Comparison of ENCODE assay signal across 2 cellular contexts in the genomic region with DNA sequence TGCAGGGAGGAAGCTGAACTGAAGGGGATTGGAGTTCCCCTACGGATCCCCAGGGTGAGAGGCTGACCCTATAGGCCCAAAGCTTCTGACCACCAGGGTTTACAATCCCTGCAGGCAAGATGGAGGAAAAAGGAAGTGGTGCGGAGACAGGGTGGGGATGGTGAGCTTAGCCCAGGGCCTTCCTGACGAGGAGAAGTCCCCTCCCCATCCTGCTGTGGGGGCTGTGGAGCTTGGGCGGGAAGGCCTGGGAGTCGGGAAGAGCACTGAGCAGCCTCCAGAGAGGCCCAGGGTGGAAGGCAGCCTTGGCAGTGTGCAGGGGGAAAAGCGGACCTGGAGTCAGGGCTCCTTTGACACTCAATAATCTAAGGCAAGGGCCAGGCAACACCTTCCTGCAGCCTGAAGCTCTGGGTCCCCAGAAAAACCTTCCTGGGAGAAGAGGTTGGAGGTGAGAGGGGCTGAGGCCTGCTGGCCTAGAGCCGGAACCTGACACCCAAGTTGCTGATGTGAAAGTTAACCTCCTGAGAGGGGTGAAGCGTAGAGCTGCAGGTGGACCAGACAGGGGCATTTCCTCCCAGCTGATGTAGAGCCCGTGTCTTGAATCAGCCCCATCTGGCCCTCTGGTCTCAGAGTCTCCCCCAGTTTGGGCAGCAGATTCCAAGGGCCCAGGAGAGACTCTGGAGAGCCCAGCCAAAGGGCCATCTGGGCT.
TF ChIP-seq lines count a peak whose summit lies in the region.

No MANE protein-coding gene starts in this region.

TF ChIP-seq in GM23338, 12 proteins besides CTCF, POLR2A, EP300 and RAD21 (continues in another document):
- TF ChIP-seq, protein P1, sequence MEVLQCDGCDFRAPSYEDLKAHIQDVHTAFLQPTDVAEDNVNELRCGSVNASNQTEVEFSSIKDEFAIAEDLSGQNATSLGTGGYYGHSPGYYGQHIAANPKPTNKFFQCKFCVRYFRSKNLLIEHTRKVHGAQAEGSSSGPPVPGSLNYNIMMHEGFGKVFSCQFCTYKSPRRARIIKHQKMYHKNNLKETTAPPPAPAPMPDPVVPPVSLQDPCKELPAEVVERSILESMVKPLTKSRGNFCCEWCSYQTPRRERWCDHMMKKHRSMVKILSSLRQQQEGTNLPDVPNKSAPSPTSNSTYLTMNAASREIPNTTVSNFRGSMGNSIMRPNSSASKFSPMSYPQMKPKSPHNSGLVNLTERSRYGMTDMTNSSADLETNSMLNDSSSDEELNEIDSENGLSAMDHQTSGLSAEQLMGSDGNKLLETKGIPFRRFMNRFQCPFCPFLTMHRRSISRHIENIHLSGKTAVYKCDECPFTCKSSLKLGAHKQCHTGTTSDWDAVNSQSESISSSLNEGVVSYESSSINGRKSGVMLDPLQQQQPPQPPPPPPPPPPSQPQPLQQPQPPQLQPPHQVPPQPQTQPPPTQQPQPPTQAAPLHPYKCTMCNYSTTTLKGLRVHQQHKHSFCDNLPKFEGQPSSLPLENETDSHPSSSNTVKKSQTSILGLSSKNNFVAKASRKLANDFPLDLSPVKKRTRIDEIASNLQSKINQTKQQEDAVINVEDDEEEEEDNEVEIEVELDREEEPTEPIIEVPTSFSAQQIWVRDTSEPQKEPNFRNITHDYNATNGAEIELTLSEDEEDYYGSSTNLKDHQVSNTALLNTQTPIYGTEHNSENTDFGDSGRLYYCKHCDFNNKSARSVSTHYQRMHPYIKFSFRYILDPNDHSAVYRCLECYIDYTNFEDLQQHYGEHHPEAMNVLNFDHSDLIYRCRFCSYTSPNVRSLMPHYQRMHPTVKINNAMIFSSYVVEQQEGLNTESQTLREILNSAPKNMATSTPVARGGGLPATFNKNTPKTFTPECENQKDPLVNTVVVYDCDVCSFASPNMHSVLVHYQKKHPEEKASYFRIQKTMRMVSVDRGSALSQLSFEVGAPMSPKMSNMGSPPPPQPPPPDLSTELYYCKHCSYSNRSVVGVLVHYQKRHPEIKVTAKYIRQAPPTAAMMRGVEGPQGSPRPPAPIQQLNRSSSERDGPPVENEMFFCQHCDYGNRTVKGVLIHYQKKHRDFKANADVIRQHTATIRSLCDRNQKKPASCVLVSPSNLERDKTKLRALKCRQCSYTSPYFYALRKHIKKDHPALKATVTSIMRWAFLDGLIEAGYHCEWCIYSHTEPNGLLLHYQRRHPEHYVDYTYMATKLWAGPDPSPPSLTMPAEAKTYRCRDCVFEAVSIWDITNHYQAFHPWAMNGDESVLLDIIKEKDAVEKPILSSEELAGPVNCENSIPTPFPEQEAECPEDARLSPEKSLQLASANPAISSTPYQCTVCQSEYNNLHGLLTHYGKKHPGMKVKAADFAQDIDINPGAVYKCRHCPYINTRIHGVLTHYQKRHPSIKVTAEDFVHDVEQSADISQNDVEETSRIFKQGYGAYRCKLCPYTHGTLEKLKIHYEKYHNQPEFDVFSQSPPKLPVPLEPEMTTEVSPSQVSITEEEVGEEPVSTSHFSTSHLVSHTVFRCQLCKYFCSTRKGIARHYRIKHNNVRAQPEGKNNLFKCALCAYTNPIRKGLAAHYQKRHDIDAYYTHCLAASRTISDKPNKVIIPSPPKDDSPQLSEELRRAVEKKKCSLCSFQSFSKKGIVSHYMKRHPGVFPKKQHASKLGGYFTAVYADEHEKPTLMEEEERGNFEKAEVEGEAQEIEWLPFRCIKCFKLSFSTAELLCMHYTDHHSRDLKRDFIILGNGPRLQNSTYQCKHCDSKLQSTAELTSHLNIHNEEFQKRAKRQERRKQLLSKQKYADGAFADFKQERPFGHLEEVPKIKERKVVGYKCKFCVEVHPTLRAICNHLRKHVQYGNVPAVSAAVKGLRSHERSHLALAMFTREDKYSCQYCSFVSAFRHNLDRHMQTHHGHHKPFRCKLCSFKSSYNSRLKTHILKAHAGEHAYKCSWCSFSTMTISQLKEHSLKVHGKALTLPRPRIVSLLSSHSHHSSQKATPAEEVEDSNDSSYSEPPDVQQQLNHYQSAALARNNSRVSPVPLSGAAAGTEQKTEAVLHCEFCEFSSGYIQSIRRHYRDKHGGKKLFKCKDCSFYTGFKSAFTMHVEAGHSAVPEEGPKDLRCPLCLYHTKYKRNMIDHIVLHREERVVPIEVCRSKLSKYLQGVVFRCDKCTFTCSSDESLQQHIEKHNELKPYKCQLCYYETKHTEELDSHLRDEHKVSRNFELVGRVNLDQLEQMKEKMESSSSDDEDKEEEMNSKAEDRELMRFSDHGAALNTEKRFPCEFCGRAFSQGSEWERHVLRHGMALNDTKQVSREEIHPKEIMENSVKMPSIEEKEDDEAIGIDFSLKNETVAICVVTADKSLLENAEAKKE (CRISPR knock-in tag; IDR thresholded peaks at IDR 0.05): no peak
- no peak for TF ChIP-seq STAT1 (IDR thresholded peaks at IDR 0.05; ENCODE audit: unreplicated experiment)
- TF ChIP-seq NANOG (IDR thresholded peaks at IDR 0.05; ENCODE audit: borderline replicate concordance): no peak
- no peak for TF ChIP-seq CREB1 (CRISPR knock-in tag; IDR thresholded peaks at IDR 0.05; ENCODE audit: low read depth)
- no peak for TF ChIP-seq ZNF114 (CRISPR knock-in tag; IDR thresholded peaks at IDR 0.05)
- TF ChIP-seq JUNB (IDR thresholded peaks at IDR 0.05; ENCODE audit: unreplicated experiment): no peak
- TF ChIP-seq, protein P2, sequence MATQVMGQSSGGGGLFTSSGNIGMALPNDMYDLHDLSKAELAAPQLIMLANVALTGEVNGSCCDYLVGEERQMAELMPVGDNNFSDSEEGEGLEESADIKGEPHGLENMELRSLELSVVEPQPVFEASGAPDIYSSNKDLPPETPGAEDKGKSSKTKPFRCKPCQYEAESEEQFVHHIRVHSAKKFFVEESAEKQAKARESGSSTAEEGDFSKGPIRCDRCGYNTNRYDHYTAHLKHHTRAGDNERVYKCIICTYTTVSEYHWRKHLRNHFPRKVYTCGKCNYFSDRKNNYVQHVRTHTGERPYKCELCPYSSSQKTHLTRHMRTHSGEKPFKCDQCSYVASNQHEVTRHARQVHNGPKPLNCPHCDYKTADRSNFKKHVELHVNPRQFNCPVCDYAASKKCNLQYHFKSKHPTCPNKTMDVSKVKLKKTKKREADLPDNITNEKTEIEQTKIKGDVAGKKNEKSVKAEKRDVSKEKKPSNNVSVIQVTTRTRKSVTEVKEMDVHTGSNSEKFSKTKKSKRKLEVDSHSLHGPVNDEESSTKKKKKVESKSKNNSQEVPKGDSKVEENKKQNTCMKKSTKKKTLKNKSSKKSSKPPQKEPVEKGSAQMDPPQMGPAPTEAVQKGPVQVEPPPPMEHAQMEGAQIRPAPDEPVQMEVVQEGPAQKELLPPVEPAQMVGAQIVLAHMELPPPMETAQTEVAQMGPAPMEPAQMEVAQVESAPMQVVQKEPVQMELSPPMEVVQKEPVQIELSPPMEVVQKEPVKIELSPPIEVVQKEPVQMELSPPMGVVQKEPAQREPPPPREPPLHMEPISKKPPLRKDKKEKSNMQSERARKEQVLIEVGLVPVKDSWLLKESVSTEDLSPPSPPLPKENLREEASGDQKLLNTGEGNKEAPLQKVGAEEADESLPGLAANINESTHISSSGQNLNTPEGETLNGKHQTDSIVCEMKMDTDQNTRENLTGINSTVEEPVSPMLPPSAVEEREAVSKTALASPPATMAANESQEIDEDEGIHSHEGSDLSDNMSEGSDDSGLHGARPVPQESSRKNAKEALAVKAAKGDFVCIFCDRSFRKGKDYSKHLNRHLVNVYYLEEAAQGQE (IDR thresholded peaks at IDR 0.05; ENCODE audit: unreplicated experiment): no peak
- no peak for TF ChIP-seq EZH2 (IDR thresholded peaks at IDR 0.05; ENCODE audit: low read depth, unreplicated experiment)
- TF ChIP-seq ZNF331 (CRISPR knock-in tag; IDR thresholded peaks at IDR 0.05; ENCODE audit: low read depth): no peak
- TF ChIP-seq EZH2phosphoT487 (IDR thresholded peaks at IDR 0.05; ENCODE audit: unreplicated experiment): no peak

TF ChIP-seq in K562, 482 proteins besides CTCF, POLR2A, EP300 and RAD21 (continues in another document):
- TF ChIP-seq, protein P3, sequence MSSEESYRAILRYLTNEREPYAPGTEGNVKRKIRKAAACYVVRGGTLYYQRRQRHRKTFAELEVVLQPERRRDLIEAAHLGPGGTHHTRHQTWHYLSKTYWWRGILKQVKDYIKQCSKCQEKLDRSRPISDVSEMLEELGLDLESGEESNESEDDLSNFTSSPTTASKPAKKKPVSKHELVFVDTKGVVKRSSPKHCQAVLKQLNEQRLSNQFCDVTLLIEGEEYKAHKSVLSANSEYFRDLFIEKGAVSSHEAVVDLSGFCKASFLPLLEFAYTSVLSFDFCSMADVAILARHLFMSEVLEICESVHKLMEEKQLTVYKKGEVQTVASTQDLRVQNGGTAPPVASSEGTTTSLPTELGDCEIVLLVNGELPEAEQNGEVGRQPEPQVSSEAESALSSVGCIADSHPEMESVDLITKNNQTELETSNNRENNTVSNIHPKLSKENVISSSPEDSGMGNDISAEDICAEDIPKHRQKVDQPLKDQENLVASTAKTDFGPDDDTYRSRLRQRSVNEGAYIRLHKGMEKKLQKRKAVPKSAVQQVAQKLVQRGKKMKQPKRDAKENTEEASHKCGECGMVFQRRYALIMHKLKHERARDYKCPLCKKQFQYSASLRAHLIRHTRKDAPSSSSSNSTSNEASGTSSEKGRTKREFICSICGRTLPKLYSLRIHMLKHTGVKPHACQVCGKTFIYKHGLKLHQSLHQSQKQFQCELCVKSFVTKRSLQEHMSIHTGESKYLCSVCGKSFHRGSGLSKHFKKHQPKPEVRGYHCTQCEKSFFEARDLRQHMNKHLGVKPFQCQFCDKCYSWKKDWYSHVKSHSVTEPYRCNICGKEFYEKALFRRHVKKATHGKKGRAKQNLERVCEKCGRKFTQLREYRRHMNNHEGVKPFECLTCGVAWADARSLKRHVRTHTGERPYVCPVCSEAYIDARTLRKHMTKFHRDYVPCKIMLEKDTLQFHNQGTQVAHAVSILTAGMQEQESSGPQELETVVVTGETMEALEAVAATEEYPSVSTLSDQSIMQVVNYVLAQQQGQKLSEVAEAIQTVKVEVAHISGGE (CRISPR knock-in tag; IDR thresholded peaks at IDR 0.05): no peak
- TF ChIP-seq, protein P4, sequence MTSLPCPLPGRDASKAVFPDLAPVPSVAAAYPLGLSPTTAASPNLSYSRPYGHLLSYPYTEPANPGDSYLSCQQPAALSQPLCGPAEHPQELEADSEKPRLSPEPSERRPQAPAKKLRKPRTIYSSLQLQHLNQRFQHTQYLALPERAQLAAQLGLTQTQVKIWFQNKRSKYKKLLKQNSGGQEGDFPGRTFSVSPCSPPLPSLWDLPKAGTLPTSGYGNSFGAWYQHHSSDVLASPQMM (CRISPR knock-in tag; IDR thresholded peaks at IDR 0.05): no peak
- peak; percentile 67 for TF ChIP-seq ETV5 (CRISPR knock-in tag; IDR thresholded peaks at IDR 0.05; ENCODE audit: low read depth)
- peak; percentile 47; the same call in 1 of the 2 replicates for TF ChIP-seq ZNF592 (IDR thresholded peaks at IDR 0.05)
- peak; percentile 28; the same call in 1 of the 2 replicates for TF ChIP-seq ZBTB9 (CRISPR knock-in tag; IDR thresholded peaks at IDR 0.05)
- no peak for TF ChIP-seq NFIX (CRISPR knock-in tag; IDR thresholded peaks at IDR 0.05; ENCODE audit: low read depth)
- TF ChIP-seq NR4A1 (CRISPR knock-in tag; IDR thresholded peaks at IDR 0.05): no peak
- TF ChIP-seq NR4A1 (tag; IDR thresholded peaks at IDR 0.05): peak; percentile 52; the same call in 1 of the 2 replicates
- TF ChIP-seq ZNF584 (CRISPR knock-in tag; IDR thresholded peaks at IDR 0.05; ENCODE audit: low read depth): 0 out of 2 replicates have a peak, but pooled peaks have one; percentile 31
- peak; percentile 97 for TF ChIP-seq SPI1 (IDR thresholded peaks at IDR 0.05; ENCODE audit: borderline replicate concordance, low read depth, low read length)
- TF ChIP-seq YY1 (IDR thresholded peaks at IDR 0.05; ENCODE audit: borderline replicate concordance in 1 of 3, control insufficient read depth in 1 of 3, extremely low read depth in 1 of 3, insufficient read depth in 3 of 3, insufficient read length in 1 of 3, insufficient replicate concordance in 2 of 3, low read depth in 1 of 3, low read length in 2 of 3): peak in 1 of 3 experiments; percentile 59
- 0 out of 2 replicates have a peak, but pooled peaks have one; percentile 21 for TF ChIP-seq PML (IDR thresholded peaks at IDR 0.05; ENCODE audit: low read length)
